In genomic region chr9:112072721-112073553, GRCh38 we compare ENCODE assay signal across 1 cellular context.
TF ChIP-seq lines count a peak whose summit lies in the region.

No MANE protein-coding gene starts in this region.

TF ChIP-seq in IMR-90, 13 proteins besides CTCF, POLR2A, EP300 and RAD21 (continued from another document):
- TF ChIP-seq SMC3 (IDR thresholded peaks at IDR 0.05; ENCODE audit: low read depth, low read length) (0 out of 2 replicates have a peak, but pooled peaks have one; percentile 20), NFE2L2 (IDR thresholded peaks at IDR 0.05; ENCODE audit: low read depth, low read length) (no peak), USF2 (IDR thresholded peaks at IDR 0.05; ENCODE audit: low read depth, low read length) (no peak), BHLHE40 (IDR thresholded peaks at IDR 0.05; ENCODE audit: low read depth, low read length) (peak; percentile 40; the same call in 1 of the 2 replicates), CEBPB (IDR thresholded peaks at IDR 0.05; ENCODE audit: low read depth, low read length) (peak; percentile 96)
